ENCODE assay signal across 8 cellular contexts in genomic region chr3:14142567-14143270, GRCh38. TPM values are rescaled to one million over a fixed set of nuclear protein-coding genes. Genes with fewer than 3 reads are reported as not detected.
DNase-seq lines count a peak whose midpoint lies in the region; ATAC-seq and TF ChIP-seq lines count a peak whose summit lies in the region.

No MANE protein-coding gene starts in this region.

- no peak overlapping the region; the same call in 1 of the 2 replicates for H3K4me3 ChIP-seq in GM23248
- H3K4me3 ChIP-seq in endodermal cell (ENCODE audit: low read length), result no peak overlapping the region
- H3K4me3 ChIP-seq in spleen, result no peak overlapping the region

- H3K9me3 ChIP-seq in GM23248 (ENCODE audit: low read depth) (no peaks in the 10 kb centered on the region), endodermal cell (ENCODE audit: control insufficient read depth, low read length) (no peaks in the 10 kb centered on the region), spleen (no peaks in the 10 kb centered on the region)

- H3K9ac ChIP-seq in GM23248 (peak overlapping the region; percentile 95), endodermal cell (ENCODE audit: extremely low read depth, low read length, poor library complexity, severe bottlenecking) (no peak overlapping the region)

- H3K36me3 ChIP-seq in GM23248 (ENCODE audit: low read depth), result peaks cover 13% of the 10 kb centered on the region; the same call in 1 of the 2 replicates
- peaks cover 69% of the 10 kb centered on the region for H3K36me3 ChIP-seq in endodermal cell (ENCODE audit: control insufficient read depth, insufficient read depth, low read length)
- H3K36me3 ChIP-seq in spleen, result peaks cover 0 to 81% (median 57%) of the 10 kb centered on the region in 6 donors

- intact Hi-C loops in spleen (cut with DNase I; ENCODE audit: low total_unique reads), result no loop called here

- H3K27ac ChIP-seq in GM23248 (peak overlapping the region; percentile 100), endodermal cell (ENCODE audit: low read depth, low read length) (peak overlapping the region; percentile 36), spleen (peak overlapping the region in 7 of 8 donors; percentile 85 to 90 (median 88))

- H3K36me3 Mint-ChIP-seq in endodermal cell (ENCODE audit: low read depth), result peaks cover 53% of the 10 kb centered on the region

- H2AFZ ChIP-seq in GM23248, result no peak overlapping the region

- H3K9me3 Mint-ChIP-seq in endodermal cell, result no peaks in the 10 kb centered on the region

- H3K4me3 Mint-ChIP-seq in endodermal cell, result no peak overlapping the region

- 61% methylated on average over 8 of the region's 8 CpGs for WGBS in GM23248 (ENCODE audit: low coverage in 1 of 2, low lambda C conversion rate in 2 of 2, missing lambda C conversion rate in 2 of 2), 2 experiments
- WGBS in endodermal cell (ENCODE audit: insufficient coverage in 1 of 2, insufficient read length in 1 of 2), 2 experiments, result 89 to 90% methylated on average over 7 to 8 of the region's 8 CpGs
- 71 to 76% (median 72%) methylated on average over 8 of the region's 8 CpGs for WGBS in spleen, 5 donors

- no peaks in the 10 kb centered on the region for H3K79me2 ChIP-seq in GM23248 (ENCODE audit: insufficient read depth)

- H3K27me3 Mint-ChIP-seq in endodermal cell (ENCODE audit: insufficient read depth), result no peaks in the 10 kb centered on the region

- no peak for TF ChIP-seq CTCF in endodermal cell (conservative IDR thresholded peaks at IDR 0.05)
- no peak for TF ChIP-seq CTCF in spleen (IDR thresholded peaks at IDR 0.05 in 8 of 11, conservative IDR thresholded peaks at IDR 0.05 in 3 of 11)

- in situ Hi-C loops in GM23248 (cut with MboI), result no loop called here

- H3F3A ChIP-seq in GM23248 (ENCODE audit: insufficient read depth), result peaks cover 77% of the 10 kb centered on the region

- H3K4me1 Mint-ChIP-seq in endodermal cell, result peaks cover 13% of the 10 kb centered on the region

- H3K27me3 ChIP-seq in GM23248 (replicated peaks; ENCODE audit: insufficient read depth) (no peaks in the 10 kb centered on the region), endodermal cell (ENCODE audit: control insufficient read depth, insufficient read depth, low read length, poor library complexity, severe bottlenecking) (no peaks in the 10 kb centered on the region), spleen (replicated peaks in 1 of 7) (no peaks in the 10 kb centered on the region)

- H3K9me2 ChIP-seq in GM23248 (ENCODE audit: insufficient read depth), result no peaks in the 10 kb centered on the region

- DNase-seq in GM23248, result no peak
- peak; percentile 42 to 43 for DNase-seq in activated CD4-positive, alpha-beta T cell treated with anti-CD3 and anti-CD28 coated beads, Interleukin-2, amount 50 U/mL, for 4 hours
- peak; percentile 42 for DNase-seq in endodermal cell
- no peak for DNase-seq in spleen
- no peak for DNase-seq in NCI-H2196 (lab: John Stamatoyannopoulos, UW; ENCODE audit: unreplicated experiment)
- no peak for DNase-seq in retina

- peak overlapping the region; percentile 80 for H3K4me2 ChIP-seq in GM23248 (ENCODE audit: unreplicated experiment)

- peaks cover 58% of the 10 kb centered on the region for H3K4me1 ChIP-seq in GM23248 (ENCODE audit: insufficient read depth)
- peaks cover 10% of the 10 kb centered on the region for H3K4me1 ChIP-seq in endodermal cell (ENCODE audit: control insufficient read depth, insufficient read depth, low read length)
- peaks cover 22 to 67% (median 49%) of the 10 kb centered on the region in 6 donors for H3K4me1 ChIP-seq in spleen

- H4K20me1 ChIP-seq in GM23248 (ENCODE audit: insufficient read depth), result no peaks in the 10 kb centered on the region

- no peak for ATAC-seq in HG02885 (IDR thresholded peaks at IDR 0.05; ENCODE audit: poor library complexity, unreplicated experiment)
- ATAC-seq in HG02642 (IDR thresholded peaks at IDR 0.05; ENCODE audit: poor library complexity, unreplicated experiment), result no peak

- H3K27ac Mint-ChIP-seq in endodermal cell, result peak overlapping the region; percentile 58

- TF ChIP-seq POLR2A in spleen (IDR thresholded peaks at IDR 0.05), result no peak

RNA-seq across cellular contexts. Expression of gene TMEM43, which starts 17.9 kb away (rescaled TPM):
- total RNA-seq in GM23248 (2014; rRNA removed; shearing (Covaris generic)), result 166 and 203 TPM in 2 replicates
- polyA plus RNA-seq in GM23248 (2016; fragmentation: Nextera tagmentation; extraction: Ambion mirVana) (143 and 145 TPM in 2 replicates), spleen (10 to 100 TPM; 18.7 to 22.8 (median 22.5) TPM)
- total RNA-seq in endodermal cell (10 to 100 TPM; 28.9 to 39.3 TPM), spleen (10 to 100 TPM; 40.5 to 64.2 (median 53.9) TPM)
- polyA plus RNA-seq in endodermal cell (2013, experiment 1 of 2), result 45.4 TPM
- 44.9 TPM for polyA plus RNA-seq in endodermal cell (2013, experiment 2 of 2)

RNA-seq across cellular contexts. Expression of gene CHCHD4, which starts 18.0 kb away (rescaled TPM):
- total RNA-seq in GM23248 (2014; rRNA removed; shearing (Covaris generic)), result 12.3 and 17.2 TPM in 2 replicates
- polyA plus RNA-seq in GM23248 (2016; fragmentation: Nextera tagmentation; extraction: Ambion mirVana) (15.1 and 15.4 TPM in 2 replicates), spleen (10 to 100 TPM in 2 of 3 donors, 1 to 10 TPM in 1; 8.4 to 14.1 (median 12.1) TPM)
- total RNA-seq in endodermal cell (10 to 100 TPM; 16.2 to 20.5 TPM), spleen (10 to 100 TPM in 3 of 7 donors, 1 to 10 TPM in 4; 8.5 to 17.1 (median 9.5) TPM)
- polyA plus RNA-seq in endodermal cell (2013, experiment 1 of 2), result 16.4 TPM
- 14.7 TPM for polyA plus RNA-seq in endodermal cell (2013, experiment 2 of 2)

RNA-seq across cellular contexts. Expression of gene XPC, which starts 35.7 kb away (rescaled TPM):
- total RNA-seq in GM23248 (2014; rRNA removed; shearing (Covaris generic)), result 62.1 and 76.4 TPM in 2 replicates
- polyA plus RNA-seq in GM23248 (2016; fragmentation: Nextera tagmentation; extraction: Ambion mirVana) (42.4 and 44.1 TPM in 2 replicates), spleen (10 to 100 TPM; 16.1 to 25.0 (median 23.2) TPM)
- total RNA-seq in endodermal cell (10 to 100 TPM; 33.0 to 40.0 TPM), spleen (10 to 100 TPM; 31.5 to 65.6 (median 51.3) TPM)
- polyA plus RNA-seq in endodermal cell (2013, experiment 1 of 2), result 37.6 TPM
- polyA plus RNA-seq in endodermal cell (2013, experiment 2 of 2), result 34.9 TPM

RNA-seq across cellular contexts. Expression of gene LSM3, which starts 35.9 kb away (rescaled TPM):
- 9.4 and 10.4 TPM in 2 replicates for total RNA-seq in GM23248 (2014; rRNA removed; shearing (Covaris generic))
- 32.3 and 32.4 TPM in 2 replicates for polyA plus RNA-seq in GM23248 (2016; fragmentation: Nextera tagmentation; extraction: Ambion mirVana)
- total RNA-seq in endodermal cell, result 10 to 100 TPM; 18.1 to 19.7 TPM
- polyA plus RNA-seq in endodermal cell (2013, experiment 1 of 2), result 21.2 TPM
- polyA plus RNA-seq in endodermal cell (2013, experiment 2 of 2), result 21.9 TPM
- 10 to 100 TPM in 2 of 7 donors, 1 to 10 TPM in 5; 7.5 to 13.2 (median 9.4) TPM for total RNA-seq in spleen
- 10 to 100 TPM in 2 of 3 donors, 1 to 10 TPM in 1; 9.8 to 15.8 (median 14.4) TPM for polyA plus RNA-seq in spleen

Comparison
In these comparisons a context has a peak if more than half of its experiments do, and no peak if none do; other contexts are left out.
1. DNase-seq: peak in activated CD4-positive, alpha-beta T cell treated with anti-CD3 and anti-CD28 coated beads, Interleukin-2, amount 50 U/mL, for 4 hours (2 of 2) and endodermal cell (single experiment); none in GM23248 (single experiment), spleen (single experiment), NCI-H2196 (single experiment) and retina (single experiment).
2. H3K27ac ChIP-seq: peak in every context shown above with its lines; median percentile 100 in GM23248; 88 in spleen; 36 in endodermal cell.